30 cellular contexts compared by ENCODE assay signal in genomic region chr7:84744388-84744787, GRCh38.
DNase-seq lines count a peak whose midpoint lies in the region; ATAC-seq and TF ChIP-seq lines count a peak whose summit lies in the region.
"Had no signal": no experiment of that assay in that cellular context is flagged by ENCODE, and none has a peak within 500 bp of the region (broad histone marks: within the 10 kb centered on the region; RNA-seq: fewer than 3 reads in every experiment).

No MANE protein-coding gene starts in this region.

- DNase-seq in Caki2 (ENCODE audit: low read depth) (peak; percentile 19), LHCN-M2 (ENCODE audit: low read depth) (peak; percentile 34), fibroblast of lung (ENCODE audit: low read depth in 2 of 2) (peak; percentile 5 to 42), cerebellar cortex (ENCODE audit: low spot score) (no peak), NCI-H1694 (lab: John Stamatoyannopoulos, UW) (no peak), mucosa of gallbladder (ENCODE audit: low spot score) (no peak), left ventricle myocardium superior (no peak)
- DNase-seq: activated CD4-positive, alpha-beta memory T cell treated with anti-CD3 and anti-CD28 coated beads for 36 hours; activated CD4-positive, CD25-positive, alpha-beta regulatory T cell; activated CD8-positive, alpha-beta memory T cell treated with anti-CD3 and anti-CD28 coated beads, Interleukin-2, amount 50 U/mL, for 48 hours; body of pancreas; esophagus squamous epithelium; KG1; left colon; naive thymus-derived CD4-positive, alpha-beta T cell; NCI-H1694 treated with DMSO at 0.1 percent for 48 hours; NCI-H2171; NCI-H524; NK-92 treated with Interleukin-12 subunit alpha and Interleukin-12 subunit beta, amount 100 ng/mL, for 24 hours; ovary; PC-9; Right ventricle myocardium superior; stimulated activated CD4-positive, alpha-beta T cell treated with anti-CD3 and anti-CD28 coated beads, Interleukin-12 subunit alpha, Interleukin-12 subunit beta, amount 100 ng/mL, for 4 hours; stimulated activated CD4-positive, alpha-beta T cell treated with anti-CD3 and anti-CD28 coated beads, Interleukin-4, amount 100 ng/mL, for 4 hours; stimulated activated naive CD4-positive, alpha-beta T cell treated with Interleukin-2 at 50 U/mL for 16 hours; testis had no signal

- no peak for TF ChIP-seq CTCF in fibroblast of lung (conservative IDR thresholded peaks at IDR 0.05 in 1 of 2, IDR thresholded peaks at IDR 0.05 in 1 of 2; ENCODE audit: low read depth in 1 of 2, low read length in 2 of 2)
- TF ChIP-seq CTCF in nephron (IDR thresholded peaks at IDR 0.05; ENCODE audit: unreplicated experiment in 3 of 3) = no peak

- H3K4me3 ChIP-seq in fibroblast of lung (replicated peaks in 1 of 4; ENCODE audit: control extremely low read depth in 1 of 4, insufficient read depth in 1 of 4, low read depth in 3 of 4, low read length in 4 of 4) = no peak overlapping the region
- H3K4me3 ChIP-seq: body of pancreas, esophagus squamous epithelium, ovary, PC-9, right atrium auricular region, testis had no signal

- no peaks in the 10 kb centered on the region for H3K9me3 ChIP-seq in fibroblast of lung (ENCODE audit: control insufficient read depth, insufficient read depth, low read depth, low read length)
- H3K9me3 ChIP-seq: body of pancreas, esophagus squamous epithelium, ovary, right atrium auricular region, testis had no signal

- ATAC-seq in left ventricle myocardium superior = no peak
- ATAC-seq: body of pancreas; left colon; naive thymus-derived CD4-positive, alpha-beta T cell had no signal

- H4K20me1 ChIP-seq in fibroblast of lung (ENCODE audit: control insufficient read depth, extremely low read depth, insufficient read depth, low read length) = no peaks in the 10 kb centered on the region

- no peaks in the 10 kb centered on the region for H3K27me3 Mint-ChIP-seq in nephron (ENCODE audit: low read depth)
- H3K27me3 Mint-ChIP-seq: activated CD4-positive, alpha-beta memory T cell treated with anti-CD3 and anti-CD28 coated beads for 36 hours; memory B cell had no signal

- peaks cover 14% of the 10 kb centered on the region for H3K4me1 Mint-ChIP-seq in nephron
- H3K4me1 Mint-ChIP-seq: memory B cell; naive thymus-derived CD4-positive, alpha-beta T cell had no signal

- no peaks in the 10 kb centered on the region for H3K36me3 Mint-ChIP-seq in nephron (ENCODE audit: low read depth)
- H3K36me3 Mint-ChIP-seq: activated CD4-positive, alpha-beta memory T cell treated with anti-CD3 and anti-CD28 coated beads for 36 hours; activated naive CD8-positive, alpha-beta T cell; memory B cell; naive thymus-derived CD4-positive, alpha-beta T cell had no signal

- H3K79me2 ChIP-seq in fibroblast of lung (ENCODE audit: control insufficient read depth, insufficient read depth, low read length) = no peaks in the 10 kb centered on the region

- no peaks in the 10 kb centered on the region for H3K4me1 ChIP-seq in fibroblast of lung (ENCODE audit: control insufficient read depth, extremely low read depth, insufficient read depth, low read length)
- H3K4me1 ChIP-seq: body of pancreas, esophagus squamous epithelium, testis had no signal

- no peak overlapping the region for H3K4me3 Mint-ChIP-seq in nephron
- H3K4me3 Mint-ChIP-seq: activated CD4-positive, alpha-beta memory T cell treated with anti-CD3 and anti-CD28 coated beads for 36 hours; activated naive CD8-positive, alpha-beta T cell; memory B cell; naive thymus-derived CD4-positive, alpha-beta T cell had no signal

- H3K9ac ChIP-seq in fibroblast of lung (ENCODE audit: insufficient read depth, low read length) = no peak overlapping the region

- no peak overlapping the region for H2AFZ ChIP-seq in fibroblast of lung (ENCODE audit: low read length)
- H2AFZ ChIP-seq: PC-9 had no signal

- no peaks in the 10 kb centered on the region for H3K36me3 ChIP-seq in fibroblast of lung (ENCODE audit: control insufficient read depth, insufficient read depth, low read length)
- H3K36me3 ChIP-seq: esophagus squamous epithelium, ovary, right atrium auricular region had no signal

- no peak overlapping the region for H3K4me2 ChIP-seq in fibroblast of lung (ENCODE audit: extremely low read depth, insufficient read depth, low read length)
- H3K4me2 ChIP-seq: PC-9 had no signal

- in situ Hi-C loops in Caki2 (cut with HindIII; ENCODE audit: low pct_unique_long_range_greater_than_20kb, low sequenced_read_pairs) = no loop called here

- no peak overlapping the region for H3K27ac ChIP-seq in fibroblast of lung (ENCODE audit: insufficient read depth, low read length)
- H3K27ac ChIP-seq: body of pancreas, esophagus squamous epithelium, ovary, PC-9, right atrium auricular region, testis had no signal

- H3K27ac Mint-ChIP-seq in nephron = peak overlapping the region in 2 of 3 experiments; percentile 1 to 27
- H3K27ac Mint-ChIP-seq: activated CD4-positive, alpha-beta memory T cell treated with anti-CD3 and anti-CD28 coated beads for 36 hours; activated naive CD8-positive, alpha-beta T cell; memory B cell; naive thymus-derived CD4-positive, alpha-beta T cell had no signal

- intact Hi-C loops in left ventricle myocardium superior (cut with micrococcal nuclease) = no loop called here

- H3K9me3 Mint-ChIP-seq in nephron = no peaks in the 10 kb centered on the region
- H3K9me3 Mint-ChIP-seq: activated CD4-positive, alpha-beta memory T cell treated with anti-CD3 and anti-CD28 coated beads for 36 hours; memory B cell had no signal

- no peaks in the 10 kb centered on the region for H3K27me3 ChIP-seq in fibroblast of lung (ENCODE audit: control insufficient read depth, insufficient read depth, low read length)
- H3K27me3 ChIP-seq: body of pancreas, esophagus squamous epithelium, ovary, right atrium auricular region, testis had no signal

Comparison
In these comparisons a context has a peak if more than half of its experiments do, and no peak if none do; other contexts are left out.
1. DNase-seq: peak in Caki2 (single experiment), LHCN-M2 (single experiment) and fibroblast of lung (2 of 2); none in cerebellar cortex (single experiment), NCI-H1694 (single experiment), mucosa of gallbladder (single experiment) and left ventricle myocardium superior (single experiment).